Comparison of ENCODE assay signal across 9 cellular contexts in genomic region chr1:63524166-63524565, GRCh38. TPM values are rescaled to one million over a fixed set of nuclear protein-coding genes. Genes with fewer than 3 reads are reported as not detected.
A peak's percentile ranks its signal among the peaks of the same experiment; 100 is the strongest.
DNase-seq lines count a peak whose midpoint lies in the region; ATAC-seq, FAIRE-seq and TF ChIP-seq lines count a peak whose summit lies in the region.
"Had no signal": no experiment of that assay in that cellular context is flagged by ENCODE, and none has a peak within 500 bp of the region (broad histone marks: within the 10 kb centered on the region; RNA-seq: fewer than 3 reads in every experiment).

No MANE protein-coding gene starts in this region.

- no peaks in the 10 kb centered on the region for H3K36me3 ChIP-seq in ectodermal cell (ENCODE audit: control insufficient read depth, insufficient read depth, low read length)
- peaks cover 0 to 15% of the 10 kb centered on the region in 2 donors for H3K36me3 ChIP-seq in neuronal stem cell (replicated peaks in 1 of 2; ENCODE audit: control insufficient read depth in 2 of 2, insufficient read depth in 2 of 2, low read length in 2 of 2)

- H2BK15ac ChIP-seq in neuronal stem cell (ENCODE audit: low read length): no peak overlapping the region

- no peak overlapping the region for H4K8ac ChIP-seq in neuronal stem cell (ENCODE audit: low read depth, low read length)

- no peak overlapping the region for H2BK5ac ChIP-seq in neuronal stem cell (ENCODE audit: low read length)

- H3K18ac ChIP-seq in neuronal stem cell (ENCODE audit: low read length): no peak overlapping the region

- H3K9me3 ChIP-seq in ectodermal cell (ENCODE audit: control insufficient read depth, low read length): no peaks in the 10 kb centered on the region
- no peaks in the 10 kb centered on the region for H3K9me3 ChIP-seq in neuronal stem cell (replicated peaks in 1 of 2; ENCODE audit: control insufficient read depth in 2 of 2, insufficient read depth in 1 of 2, low read depth in 1 of 2, low read length in 2 of 2)

- H3K14ac ChIP-seq in neuronal stem cell (ENCODE audit: low read length): no peak overlapping the region

- no peak for FAIRE-seq in H54 (lab: Jason Lieb, UNC)

- peaks cover 2% of the 10 kb centered on the region for H3K79me1 ChIP-seq in neuronal stem cell (ENCODE audit: low read depth, low read length)

- peaks cover 8% of the 10 kb centered on the region for H3K4me1 ChIP-seq in ectodermal cell (ENCODE audit: control insufficient read depth, insufficient read depth, low read length)
- peaks cover 0 to 12% of the 10 kb centered on the region in 2 donors for H3K4me1 ChIP-seq in neuronal stem cell (ENCODE audit: control insufficient read depth in 2 of 2, insufficient read depth in 1 of 2, low read depth in 1 of 2, low read length in 2 of 2)

- ATAC-seq in GM21825 (IDR thresholded peaks at IDR 0.05; ENCODE audit: unreplicated experiment): no peak

- H3K4me2 ChIP-seq in neuronal stem cell (ENCODE audit: insufficient read depth, low read length, poor library complexity, severe bottlenecking): peak overlapping the region; percentile 72

- no peak overlapping the region for H2BK120ac ChIP-seq in neuronal stem cell (ENCODE audit: low read depth, low read length)

- H2AK5ac ChIP-seq in neuronal stem cell (ENCODE audit: low read depth, low read length): no peak overlapping the region

- H3K4me3 ChIP-seq in ectodermal cell (ENCODE audit: insufficient read depth, low read depth, low read length): peak overlapping the region; percentile 67
- peak overlapping the region in 1 of 2 donors; percentile 75 for H3K4me3 ChIP-seq in neuronal stem cell (ENCODE audit: low read length in 2 of 2)

- intact Hi-C loops in head of caudate nucleus (cut with DNase I): no loop called here

- no peak overlapping the region for H3K27ac ChIP-seq in ectodermal cell (ENCODE audit: insufficient read depth, low read depth, low read length, poor library complexity, severe bottlenecking)
- H3K27ac ChIP-seq in neuronal stem cell (replicated peaks; ENCODE audit: low read length): no peak overlapping the region

- no peak overlapping the region for H2BK12ac ChIP-seq in neuronal stem cell (ENCODE audit: low read length)

- DNase-seq in D341Med (ENCODE audit: low spot score) (peak; percentile 11), NCI-H69 (lab: John Stamatoyannopoulos, UW) (peak; percentile 10), neuronal stem cell (ENCODE audit: low spot score) (no peak), head of caudate nucleus (no peak), NCI-H345 treated with DMSO at 0.1 percent for 48 hours (lab: John Stamatoyannopoulos, UW; ENCODE audit: unreplicated experiment) (no peak), H54 (ENCODE audit: insufficient read length, low spot score) (no peak)
- DNase-seq: stimulated activated CD4-positive, alpha-beta T cell treated with anti-CD3 and anti-CD28 coated beads, Interleukin-15, amount 100 ng/mL, for 24 hours had no signal

- H4K91ac ChIP-seq in neuronal stem cell (ENCODE audit: low read depth, low read length, poor library complexity): no peak overlapping the region

- H3K27me3 ChIP-seq in ectodermal cell (ENCODE audit: control insufficient read depth, insufficient read depth, low read length, poor library complexity, severe bottlenecking) (no peaks in the 10 kb centered on the region), neuronal stem cell (ENCODE audit: control insufficient read depth in 3 of 3, insufficient read depth in 3 of 3, low read depth in 1 of 3, low read length in 3 of 3) (no peaks in the 10 kb centered on the region)

- H3K23ac ChIP-seq in neuronal stem cell (ENCODE audit: low read depth, low read length, poor library complexity): no peak overlapping the region

- 88 to 98% methylated on average over 3 of the region's 4 CpGs for WGBS in ectodermal cell, 2 experiments
- no CpG with 5 or more reads among the region's 4 CpGs for WGBS in neuronal stem cell (ENCODE audit: extremely low coverage in 2 of 2, insufficient read length in 2 of 2, insufficient replicate concordance in 1 of 2), 2 donors

- no peak for TF ChIP-seq POLR2A in H54 (IDR thresholded peaks at IDR 0.05; ENCODE audit: low read depth, low read length)

- no peak overlapping the region for H3K9ac ChIP-seq in neuronal stem cell (ENCODE audit: low read depth, low read length, poor library complexity)

- H2AFZ ChIP-seq in neuronal stem cell (ENCODE audit: low read length): peak overlapping the region; percentile 85

- no peak overlapping the region for H3K4ac ChIP-seq in neuronal stem cell (ENCODE audit: low read length)

RNA-seq across cellular contexts. Expression of gene EFCAB7, which starts 0.8 kb away (rescaled TPM):
- 13.9 TPM for polyA plus RNA-seq in ectodermal cell (2013, experiment 1 of 4)
- 12.8 TPM for polyA plus RNA-seq in ectodermal cell (2013, experiment 2 of 4)
- 12.3 TPM for polyA plus RNA-seq in ectodermal cell (2013, experiment 3 of 4)
- polyA plus RNA-seq in ectodermal cell (2013, experiment 4 of 4): 15.2 TPM
- 8.8 TPM for polyA plus RNA-seq in neuronal stem cell (2013, experiment 1 of 2)
- polyA plus RNA-seq in neuronal stem cell (2013, experiment 2 of 2): 9.2 TPM

RNA-seq across cellular contexts. Expression of gene ITGB3BP, which starts 1.1 kb away (rescaled TPM):
- 86.6 TPM for polyA plus RNA-seq in ectodermal cell (2013, experiment 1 of 4)
- 92.1 TPM for polyA plus RNA-seq in ectodermal cell (2013, experiment 2 of 4)
- 97.9 TPM for polyA plus RNA-seq in ectodermal cell (2013, experiment 3 of 4)
- polyA plus RNA-seq in ectodermal cell (2013, experiment 4 of 4): 98.3 TPM
- 92.4 TPM for polyA plus RNA-seq in neuronal stem cell (2013, experiment 1 of 2)
- polyA plus RNA-seq in neuronal stem cell (2013, experiment 2 of 2): 99.6 TPM

Comparison
In these comparisons a context has a peak if more than half of its experiments do, and no peak if none do; other contexts are left out.
1. DNase-seq: peak in D341Med (single experiment) and NCI-H69 (single experiment); none in neuronal stem cell (single experiment), head of caudate nucleus (0 of 42), NCI-H345 treated with DMSO at 0.1 percent for 48 hours (single experiment) and H54 (single experiment).